8 cellular contexts compared by ENCODE assay signal in genomic region chr2:121804340-121804739, GRCh38. TPM values are rescaled to one million over a fixed set of nuclear protein-coding genes. Genes with fewer than 3 reads are reported as not detected.
DNase-seq lines count a peak whose midpoint lies in the region; ATAC-seq and TF ChIP-seq lines count a peak whose summit lies in the region.

No MANE protein-coding gene starts in this region.

- H3K4me1 ChIP-seq in thyroid gland: no peaks in the 10 kb centered on the region

- no peaks in the 10 kb centered on the region for H3K9me3 ChIP-seq in thyroid gland

- H3K36me3 ChIP-seq in thyroid gland: no peaks in the 10 kb centered on the region

- ATAC-seq in GM18858 (IDR thresholded peaks at IDR 0.05; ENCODE audit: unreplicated experiment): peak; percentile 78
- ATAC-seq in HG03064 (IDR thresholded peaks at IDR 0.05; ENCODE audit: low read depth, unreplicated experiment): peak; percentile 94

- WGBS in thyroid gland, 2 donors: 24 to 29% methylated on average over 5 of the region's 5 CpGs

- H3K4me3 ChIP-seq in cardiac fibroblast (replicated peaks in 1 of 2; ENCODE audit: low read depth in 2 of 2, low read length in 2 of 2) (no peak overlapping the region), thyroid gland (replicated peaks in 1 of 3) (no peak overlapping the region)

- no peak for TF ChIP-seq CTCF in cardiac fibroblast (IDR thresholded peaks at IDR 0.05; ENCODE audit: low read depth, low read length)
- TF ChIP-seq CTCF in thyroid gland (IDR thresholded peaks at IDR 0.05): no peak

- no peak for TF ChIP-seq POLR2A in thyroid gland (IDR thresholded peaks at IDR 0.05)

- DNase-seq in NCI-H2171 (lab: John Stamatoyannopoulos, UW) (peak; percentile 75), cardiac fibroblast (ENCODE audit: low read depth in 2 of 2) (peak; percentile 6 to 13), cardiac septum (ENCODE audit: low spot score) (no peak), thyroid gland (no peak), middle frontal gyrus (ENCODE audit: extremely low spot score, low spot score) (no peak)
- no peak for DNase-seq in activated CD4-positive, CD25-positive, alpha-beta regulatory T cell treated with anti-CD3 and anti-CD28 coated beads, Interleukin-2, amount 50 U/mL, for 72 hours

- intact Hi-C loops in cardiac septum (cut with DNase I): no loop called here
- intact Hi-C loops in thyroid gland (cut with DNase I): no loop called here

- no peaks in the 10 kb centered on the region for H3K27me3 ChIP-seq in thyroid gland

- no peak overlapping the region for H3K27ac ChIP-seq in thyroid gland

RNA-seq across cellular contexts. Expression of gene TSN, which starts 48.9 kb away (rescaled TPM):
- total RNA-seq in cardiac septum (43.9 TPM), thyroid gland (10 to 100 TPM; 41.4 to 50.8 (median 43.0) TPM)

Comparison
In these comparisons a context has a peak if more than half of its experiments do, and no peak if none do; other contexts are left out.
1. DNase-seq: peak in NCI-H2171 (single experiment) and cardiac fibroblast (2 of 2); none in cardiac septum (single experiment), thyroid gland (0 of 2), activated CD4-positive, CD25-positive, alpha-beta regulatory T cell treated with anti-CD3 and anti-CD28 coated beads, Interleukin-2, amount 50 U/mL, for 72 hours (single experiment) and middle frontal gyrus (single experiment).